16 cellular contexts compared by ENCODE assay signal in the genomic region with DNA sequence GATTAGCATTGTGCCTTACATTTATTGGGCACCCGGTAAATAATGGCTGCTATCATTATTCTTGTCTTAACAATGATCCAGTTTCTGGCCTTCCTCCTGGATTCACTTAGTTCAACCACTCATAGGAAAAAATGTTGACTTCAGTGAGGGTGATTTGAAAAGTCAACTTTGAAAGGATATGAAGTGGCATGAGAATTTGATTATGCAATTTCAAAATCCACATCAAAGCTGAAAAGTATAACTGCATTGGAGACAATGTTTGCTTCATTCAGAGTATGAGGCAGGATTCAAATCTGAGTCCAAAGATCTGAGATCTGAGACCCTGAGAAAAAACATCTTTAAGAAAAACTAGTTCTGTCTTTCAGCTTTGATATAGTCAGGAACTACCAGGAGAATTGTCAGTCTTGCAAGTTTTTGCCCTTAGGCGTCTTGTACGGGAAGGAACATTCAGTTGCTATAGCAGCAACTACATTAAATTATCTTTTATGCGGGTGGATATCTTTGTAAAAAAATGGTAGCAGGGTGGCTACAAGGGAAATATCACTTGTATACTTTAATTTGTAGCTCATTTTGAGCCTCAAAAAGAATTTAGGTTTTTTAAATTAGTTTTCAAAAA.
DNase-seq lines count a peak whose midpoint lies in the region; TF ChIP-seq lines count a peak whose summit lies in the region.
"Had no signal": no experiment of that assay in that cellular context is flagged by ENCODE, and none has a peak within 500 bp of the region (broad histone marks: within the 10 kb centered on the region; RNA-seq: fewer than 3 reads in every experiment).

No MANE protein-coding gene starts in this region.

- H3K79me2 ChIP-seq in parathyroid adenoma, result no peaks in the 10 kb centered on the region

- no TSS peak for BruUV-seq in MCF 10A (replicated peaks; lab: Mats Ljungman, UMichigan)

- peaks cover 7% of the 10 kb centered on the region for H3K36me3 Mint-ChIP-seq in MCF 10A (ENCODE audit: insufficient read depth, unreplicated experiment)
- H3K36me3 Mint-ChIP-seq: CD4-positive, alpha-beta memory T cell had no signal

- CTCF ChIA-PET in MCF 10A (lab: Yijun Ruan, JAX), result interaction anchor here (0.5 to 0.6 kb wide), 2 partner anchors 831 to 1569 kb away, joined by 3 to 5 read pairs; no protein-coding TSS in a partner anchor

- TF ChIP-seq CTCF in parathyroid adenoma (IDR thresholded peaks at IDR 0.05) (no peak), MCF 10A (IDR thresholded peaks at IDR 0.05; ENCODE audit: unreplicated experiment) (no peak)

- H3K27me3 ChIP-seq in parathyroid adenoma (ENCODE audit: control insufficient read depth, insufficient read depth, low read length), result no peaks in the 10 kb centered on the region

- no peaks in the 10 kb centered on the region for H3K27me3 Mint-ChIP-seq in MCF 10A (ENCODE audit: insufficient read depth, unreplicated experiment)

- H3K4me1 Mint-ChIP-seq in MCF 10A (ENCODE audit: insufficient read depth, unreplicated experiment), result peaks cover 7% of the 10 kb centered on the region

- H3K27ac ChIP-seq in SK-N-MC (0 out of 2 replicates have a peak overlapping the region, but pooled peaks have one; percentile 31), parathyroid adenoma (peak overlapping the region; percentile 61)
- H3K27ac ChIP-seq: GM23248 had no signal

- H3K9ac ChIP-seq in SK-N-MC (ENCODE audit: insufficient read length) (no peak overlapping the region), parathyroid adenoma (no peak overlapping the region)
- H3K9ac ChIP-seq: GM23248 had no signal

- no peak overlapping the region for H3K4me2 ChIP-seq in parathyroid adenoma (ENCODE audit: low read length)

- H3K4me1 ChIP-seq in parathyroid adenoma, result peaks cover 4% of the 10 kb centered on the region
- H3K4me1 ChIP-seq: Caco-2 had no signal

- peaks cover 9% of the 10 kb centered on the region for H3K9me3 Mint-ChIP-seq in MCF 10A (ENCODE audit: unreplicated experiment)

- no peak overlapping the region for H2AFZ ChIP-seq in parathyroid adenoma
- H2AFZ ChIP-seq: GM23248 had no signal

- no peak overlapping the region for H3K27ac Mint-ChIP-seq in MCF 10A (ENCODE audit: low read depth, unreplicated experiment)
- H3K27ac Mint-ChIP-seq: CD4-positive, alpha-beta memory T cell had no signal

- POLR2A ChIA-PET in MCF 10A (lab: Yijun Ruan, JAX), result no interaction called here

- intact Hi-C loops in MCF 10A (cut with micrococcal nuclease), result no loop called here

- H3K9me3 ChIP-seq in SK-N-MC (ENCODE audit: low read depth, low read length), result no peaks in the 10 kb centered on the region
- no peaks in the 10 kb centered on the region for H3K9me3 ChIP-seq in parathyroid adenoma (ENCODE audit: control insufficient read depth, low read length)
- H3K9me3 ChIP-seq: Caco-2 had no signal

- H3K4me3 Mint-ChIP-seq in MCF 10A (ENCODE audit: unreplicated experiment), result no peak overlapping the region
- H3K4me3 Mint-ChIP-seq: CD4-positive, alpha-beta memory T cell had no signal

- H3K4me3 ChIP-seq in SK-N-MC (peak overlapping the region; percentile 38; the same call in 1 of the 2 replicates), parathyroid adenoma (ENCODE audit: low read depth, low read length) (no peak overlapping the region)
- H3K4me3 ChIP-seq: GM23248 had no signal

- H3K36me3 ChIP-seq in SK-N-MC (ENCODE audit: insufficient read depth, low read length), result no peaks in the 10 kb centered on the region
- H3K36me3 ChIP-seq in parathyroid adenoma (ENCODE audit: control insufficient read depth, insufficient read depth, low read length), result no peaks in the 10 kb centered on the region

- peak; percentile 22 for DNase-seq in COLO829 (ENCODE audit: low spot score)
- peak; percentile 22 for DNase-seq in SK-N-MC (ENCODE audit: low read depth, low spot score)
- DNase-seq in left kidney (ENCODE audit: low read depth, low spot score), result peak; percentile 22
- no peak for DNase-seq in stimulated activated naive CD4-positive, alpha-beta T cell (lab: John Stamatoyannopoulos, UW)
- no peak for DNase-seq in MCF 10A (ENCODE audit: unreplicated experiment)
- no peak for DNase-seq in activated effector memory CD4-positive, alpha-beta T cell treated with Interleukin-2 at 50 U/mL for 16 hours
- DNase-seq in NCI-H1436 treated with DMSO at 0.1 percent for 48 hours (lab: John Stamatoyannopoulos, UW), result no peak
- DNase-seq: C1 segment of cervical spinal cord; Caco-2; CD4-positive, alpha-beta memory T cell; DMS153; DND-41; GM23248; H7; HCEC 1CT had no signal

Comparison
In these comparisons a context has a peak if more than half of its experiments do, and no peak if none do; other contexts are left out.
1. DNase-seq: peak in COLO829 (single experiment), SK-N-MC (single experiment) and left kidney (single experiment); none in stimulated activated naive CD4-positive, alpha-beta T cell (0 of 6), MCF 10A (single experiment), activated effector memory CD4-positive, alpha-beta T cell treated with Interleukin-2 at 50 U/mL for 16 hours (single experiment) and NCI-H1436 treated with DMSO at 0.1 percent for 48 hours (single experiment).